17 cellular contexts compared by ENCODE assay signal in genomic region chr22:35403356-35403755, GRCh38. TPM values are rescaled to one million over a fixed set of nuclear protein-coding genes. Genes with fewer than 3 reads are reported as not detected.
DNase-seq lines count a peak whose midpoint lies in the region; ATAC-seq, FAIRE-seq and TF ChIP-seq lines count a peak whose summit lies in the region.
"Had no signal": no experiment of that assay in that cellular context is flagged by ENCODE, and none has a peak within 500 bp of the region (broad histone marks: within the 10 kb centered on the region; RNA-seq: fewer than 3 reads in every experiment).

No MANE protein-coding gene starts in this region.

- H3K4me1 Mint-ChIP-seq in memory B cell: peaks cover 30% of the 10 kb centered on the region

- no peak for TF ChIP-seq EP300 in HepG2 (IDR thresholded peaks at IDR 0.05; ENCODE audit: low read depth in 2 of 2, low read length in 2 of 2)
- no peak for TF ChIP-seq EP300 in HepG2 (CRISPR knock-in tag; IDR thresholded peaks at IDR 0.05; ENCODE audit: borderline replicate concordance)

- H3K27ac Mint-ChIP-seq in memory B cell: peak overlapping the region; percentile 35

- TF ChIP-seq CTCF in HepG2 (CRISPR knock-in tag; IDR thresholded peaks at IDR 0.05): no peak
- TF ChIP-seq CTCF in right lobe of liver (IDR thresholded peaks at IDR 0.05): no peak
- TF ChIP-seq CTCF in OCI-LY3 (IDR thresholded peaks at IDR 0.05; ENCODE audit: low read depth, low read length): no peak
- TF ChIP-seq CTCF in GM10266 (IDR thresholded peaks at IDR 0.05; ENCODE audit: control insufficient read depth, insufficient read depth, low read depth, missing control alignments): no peak
- no peak for TF ChIP-seq CTCF in lower leg skin (IDR thresholded peaks at IDR 0.05)

- peaks cover 10% of the 10 kb centered on the region for H3K79me2 ChIP-seq in HepG2 (ENCODE audit: insufficient read depth, low read length)
- H3K79me2 ChIP-seq in OCI-LY3 (ENCODE audit: low read length): peaks cover 69% of the 10 kb centered on the region

- in situ Hi-C loops in HepG2 (cut with HindIII; ENCODE audit: extremely low pct_ligation_motif_present, low pct_unique_long_range_greater_than_20kb): no loop called here

- H3K36me3 Mint-ChIP-seq in memory B cell: peaks cover 30% of the 10 kb centered on the region

- POLR2A ChIA-PET in HepG2 (lab: Yijun Ruan, JAX): no interaction called here

- no peak overlapping the region for H3K4me3 Mint-ChIP-seq in memory B cell
- H3K4me3 Mint-ChIP-seq: CD14-positive monocyte had no signal

- H3K27ac ChIP-seq in HepG2 (ENCODE audit: extremely low read length, insufficient read depth, low read length) (no peak overlapping the region), right lobe of liver (no peak overlapping the region), OCI-LY3 (ENCODE audit: low read length) (peak overlapping the region; percentile 7; the same call in 1 of the 2 replicates)
- H3K27ac ChIP-seq: GM23248, KMS-11 had no signal

- H3K9ac ChIP-seq in HepG2 (ENCODE audit: insufficient read depth, low read depth, low read length): no peak overlapping the region
- H3K9ac ChIP-seq in OCI-LY3 (ENCODE audit: low read length): 0 out of 2 replicates have a peak overlapping the region, but pooled peaks have one; percentile 18
- H3K9ac ChIP-seq: GM23248, KMS-11 had no signal

- H3K4me2 ChIP-seq in HepG2 (ENCODE audit: low read depth, low read length) (peak overlapping the region; percentile 14; the same call in 1 of the 2 replicates), OCI-LY3 (ENCODE audit: low read length) (peak overlapping the region; percentile 40; the same call in 1 of the 2 replicates)
- H3K4me2 ChIP-seq: KMS-11 had no signal

- no peaks in the 10 kb centered on the region for H3K9me3 ChIP-seq in HepG2 (ENCODE audit: low read length)
- no peaks in the 10 kb centered on the region for H3K9me3 ChIP-seq in right lobe of liver
- no peaks in the 10 kb centered on the region for H3K9me3 ChIP-seq in OCI-LY3 (ENCODE audit: insufficient read depth, low read length)
- H3K9me3 ChIP-seq: MG63 had no signal

- 32% methylated on average over 2 of the region's 7 CpGs for WGBS in HepG2 (ENCODE audit: low lambda C conversion rate)
- 38% methylated on average over 2 of the region's 7 CpGs for WGBS in right lobe of liver (ENCODE audit: insufficient coverage, low coverage, low lambda C conversion rate, missing lambda C conversion rate)
- 84 to 95% methylated on average over 7 of the region's 7 CpGs for WGBS in lower leg skin, 2 donors

- H3K9me3 Mint-ChIP-seq in memory B cell: no peaks in the 10 kb centered on the region
- H3K9me3 Mint-ChIP-seq: CD14-positive monocyte had no signal

- TF ChIP-seq POLR2A in HepG2 (IDR thresholded peaks at IDR 0.05; ENCODE audit: insufficient read depth in 1 of 2, low read depth in 2 of 2, low read length in 2 of 2) (no peak), right lobe of liver (IDR thresholded peaks at IDR 0.05) (no peak), lower leg skin (IDR thresholded peaks at IDR 0.05) (no peak)

- peaks cover 7 to 40% of the 10 kb centered on the region in 2 experiments for H3K36me3 ChIP-seq in HepG2 (replicated peaks in 1 of 2; ENCODE audit: control insufficient read depth in 1 of 2, insufficient read depth in 2 of 2, low read length in 2 of 2)
- H3K36me3 ChIP-seq in right lobe of liver: peaks cover 0 to 6% (median 0%) of the 10 kb centered on the region in 4 donors
- H3K36me3 ChIP-seq in OCI-LY3 (replicated peaks; ENCODE audit: low read depth, low read length): peaks cover 66% of the 10 kb centered on the region

- H3K4me1 ChIP-seq in HepG2 (ENCODE audit: insufficient read depth, low read length) (peaks cover 49% of the 10 kb centered on the region), right lobe of liver (peaks cover 0 to 8% (median 1%) of the 10 kb centered on the region in 4 donors), OCI-LY3 (ENCODE audit: low read length) (peaks cover 58% of the 10 kb centered on the region)

- no peak for TF ChIP-seq RAD21 in HepG2 (CRISPR knock-in tag; IDR thresholded peaks at IDR 0.05)

- no peak for FAIRE-seq in HepG2 (lab: Jason Lieb, UNC)

- H3K27me3 ChIP-seq in HepG2 (ENCODE audit: control insufficient read depth in 1 of 2, insufficient read depth in 2 of 2, low read length in 2 of 2) (no peaks in the 10 kb centered on the region), right lobe of liver (no peaks in the 10 kb centered on the region), OCI-LY3 (ENCODE audit: low read depth, low read length) (no peaks in the 10 kb centered on the region)
- H3K27me3 ChIP-seq: MG63 had no signal

- H3K4me3 ChIP-seq in HepG2 (replicated peaks in 1 of 3; ENCODE audit: insufficient read depth in 1 of 3, low read depth in 2 of 3, low read length in 3 of 3) (no peak overlapping the region), right lobe of liver (no peak overlapping the region), OCI-LY3 (ENCODE audit: low read length) (no peak overlapping the region), lower leg skin (ENCODE audit: low read depth, poor library complexity, severe bottlenecking) (no peak overlapping the region)
- H3K4me3 ChIP-seq: GM23248, MG63 had no signal

- ATAC-seq in HepG2 (no peak), right lobe of liver (no peak), memory B cell (ENCODE audit: low read depth) (no peak)
- ATAC-seq: HCT116 had no signal

- no peak overlapping the region for H2AFZ ChIP-seq in HepG2 (ENCODE audit: low read length)
- no peak overlapping the region for H2AFZ ChIP-seq in OCI-LY3 (ENCODE audit: low read depth, low read length)
- H2AFZ ChIP-seq: GM23248 had no signal

- CTCF ChIA-PET in HepG2 (lab: Yijun Ruan, JAX; ENCODE audit: low intra/inter-chr PET ratio, low total read pairs): no interaction called here

- no peaks in the 10 kb centered on the region for H4K20me1 ChIP-seq in HepG2 (ENCODE audit: insufficient read depth, low read length)
- H4K20me1 ChIP-seq in OCI-LY3 (ENCODE audit: insufficient read depth, low read length): peaks cover 29% of the 10 kb centered on the region

- BruUV-seq in HepG2 (replicated peaks; lab: Mats Ljungman, UMichigan): no TSS peak

- no peak for DNase-seq in HepG2 (ENCODE audit: low spot score)
- no peak for DNase-seq in right lobe of liver
- DNase-seq in memory B cell (ENCODE audit: low spot score in 2 of 2): no peak
- DNase-seq in GM10266 (ENCODE audit: extremely low spot score): no peak
- no peak for DNase-seq in lower leg skin (ENCODE audit: low spot score in 2 of 2)
- no peak for DNase-seq in posterior cingulate gyrus
- no peak for DNase-seq in stimulated activated CD8-positive, alpha-beta memory T cell treated with anti-CD3 and anti-CD28 coated beads, Interleukin-4, amount 100 ng/mL, for 48 hours
- DNase-seq: GM23248, MG63, NCI-H1092 treated with DMSO at 0.1 percent for 48 hours, NCI-H2227 treated with DMSO at 0.1 percent for 48 hours, NCI-H524, SHP77 treated with DMSO at 0.1 percent for 48 hours had no signal

- intact Hi-C loops in HepG2 (cut with micrococcal nuclease; ENCODE audit: unreplicated experiment) (no loop called here), right lobe of liver (cut with DNase I) (no loop called here), lower leg skin (cut with DNase I; ENCODE audit: low total_unique reads) (no loop called here), posterior cingulate gyrus (cut with DNase I) (no loop called here)

- H3K27me3 Mint-ChIP-seq in memory B cell: no peaks in the 10 kb centered on the region

RNA-seq across cellular contexts. Expression of gene MCM5, which starts 3.4 kb away (rescaled TPM):
- total RNA-seq in HepG2 (2016; rRNA removed; fragmentation: Illumina TruSeq; extraction: Trizol): 87.1 and 93.5 TPM in 2 replicates
- 36.4 and 41.9 TPM in 2 replicates for total RNA-seq in HepG2 (2016; cell fraction: cytosol; rRNA removed; fragmentation: Illumina TruSeq; extraction: Trizol; ENCODE audit: low read depth)
- total RNA-seq in HepG2 (2016; cell fraction: insoluble cytoplasmic fraction; rRNA removed; fragmentation: Illumina TruSeq; extraction: Trizol): 66.7 and 92.9 TPM in 2 replicates
- total RNA-seq in HepG2 (2016; cell fraction: membrane; rRNA removed; fragmentation: Illumina TruSeq; extraction: Trizol): 53.5 and 61.3 TPM in 2 replicates
- 65.1 and 73.9 TPM in 2 replicates for total RNA-seq in HepG2 (2016; cell fraction: nucleus; rRNA removed; fragmentation: Illumina TruSeq; extraction: Trizol)
- polyA plus RNA-seq in HepG2 (2011; rRNA removed): 35.0 and 40.2 TPM in 2 replicates
- polyA plus RNA-seq in HepG2 (2011; cell fraction: cytosol; rRNA removed): 19.1 and 35.5 TPM in 2 replicates
- polyA plus RNA-seq in HepG2 (2011; cell fraction: nucleus; rRNA removed): 35.1 and 61.3 TPM in 2 replicates
- 24.2 and 36.5 TPM in 2 replicates for polyA plus RNA-seq in HepG2 (2012)
- 11.7 and 13.9 TPM in 2 replicates for polyA plus RNA-seq in HepG2 (2016; cell fraction: cytosol; fragmentation: Illumina TruSeq; extraction: Trizol; ENCODE audit: low read depth)
- polyA plus RNA-seq in HepG2 (2016; cell fraction: insoluble cytoplasmic fraction; fragmentation: Illumina TruSeq; extraction: Trizol; ENCODE audit: low read depth): 62.2 and 92.9 TPM in 2 replicates
- 18.4 and 22.6 TPM in 2 replicates for polyA plus RNA-seq in HepG2 (2016; cell fraction: membrane; fragmentation: Illumina TruSeq; extraction: Trizol; ENCODE audit: low read depth)
- polyA plus RNA-seq in HepG2 (2016; cell fraction: nucleus; fragmentation: Illumina TruSeq; extraction: Trizol; ENCODE audit: insufficient read depth, low read depth): 116 and 125 TPM in 2 replicates
- 190 and 207 TPM in 2 replicates for polyA minus RNA-seq in HepG2 (2011; rRNA and poly(A)+ RNA removed; ENCODE audit: low replicate concordance)
- 29.2 and 59.2 TPM in 2 replicates for polyA minus RNA-seq in HepG2 (2011; cell fraction: cytosol; rRNA and poly(A)+ RNA removed)
- 25.5 and 42.9 TPM in 2 replicates for polyA minus RNA-seq in HepG2 (2011; cell fraction: nucleus; rRNA and poly(A)+ RNA removed)
- total RNA-seq in right lobe of liver: 10 to 100 TPM in 4 of 6 experiments, 1 to 10 TPM in 2; 6.7 to 35.9 (median 13.4) TPM
- 10 to 100 TPM; 10.1 to 44.3 (median 20.8) TPM for total RNA-seq in lower leg skin

RNA-seq across cellular contexts. Expression of gene HMOX1, which starts 22.5 kb away (rescaled TPM):
- 53.6 and 54.1 TPM in 2 replicates for total RNA-seq in HepG2 (2016; rRNA removed; fragmentation: Illumina TruSeq; extraction: Trizol)
- 12.4 and 15.7 TPM in 2 replicates for total RNA-seq in HepG2 (2016; cell fraction: cytosol; rRNA removed; fragmentation: Illumina TruSeq; extraction: Trizol; ENCODE audit: low read depth)
- 43.9 and 54.4 TPM in 2 replicates for total RNA-seq in HepG2 (2016; cell fraction: insoluble cytoplasmic fraction; rRNA removed; fragmentation: Illumina TruSeq; extraction: Trizol)
- 23.2 and 25.0 TPM in 2 replicates for total RNA-seq in HepG2 (2016; cell fraction: membrane; rRNA removed; fragmentation: Illumina TruSeq; extraction: Trizol)
- 22.0 and 26.2 TPM in 2 replicates for total RNA-seq in HepG2 (2016; cell fraction: nucleus; rRNA removed; fragmentation: Illumina TruSeq; extraction: Trizol)
- 60.5 and 67.4 TPM in 2 replicates for polyA plus RNA-seq in HepG2 (2011; rRNA removed)
- polyA plus RNA-seq in HepG2 (2011; cell fraction: cytosol; rRNA removed): 42.4 and 72.7 TPM in 2 replicates
- 28.4 and 28.9 TPM in 2 replicates for polyA plus RNA-seq in HepG2 (2011; cell fraction: nucleus; rRNA removed)
- 27.8 and 42.7 TPM in 2 replicates for polyA plus RNA-seq in HepG2 (2012)
- 12.3 and 13.2 TPM in 2 replicates for polyA plus RNA-seq in HepG2 (2016; cell fraction: cytosol; fragmentation: Illumina TruSeq; extraction: Trizol; ENCODE audit: low read depth)
- polyA plus RNA-seq in HepG2 (2016; cell fraction: insoluble cytoplasmic fraction; fragmentation: Illumina TruSeq; extraction: Trizol; ENCODE audit: low read depth): 58.0 and 69.8 TPM in 2 replicates
- polyA plus RNA-seq in HepG2 (2016; cell fraction: membrane; fragmentation: Illumina TruSeq; extraction: Trizol; ENCODE audit: low read depth): 18.6 and 20.3 TPM in 2 replicates
- polyA plus RNA-seq in HepG2 (2016; cell fraction: nucleus; fragmentation: Illumina TruSeq; extraction: Trizol; ENCODE audit: insufficient read depth, low read depth): 47.4 and 49.7 TPM in 2 replicates
- 12.4 and 47.0 TPM in 2 replicates for polyA minus RNA-seq in HepG2 (2011; rRNA and poly(A)+ RNA removed; ENCODE audit: low replicate concordance)
- polyA minus RNA-seq in HepG2 (2011; cell fraction: cytosol; rRNA and poly(A)+ RNA removed): 23.6 and 31.0 TPM in 2 replicates
- polyA minus RNA-seq in HepG2 (2011; cell fraction: nucleus; rRNA and poly(A)+ RNA removed): 8.1 and 10.9 TPM in 2 replicates
- 100 to 1,000 TPM in 1 of 6 experiments, 10 to 100 TPM in 5; 15.7 to 255 (median 47.2) TPM for total RNA-seq in right lobe of liver
- 100 to 1,000 TPM in 3 of 4 donors, 10 to 100 TPM in 1; 85.5 to 156 (median 112) TPM for total RNA-seq in lower leg skin
